1 cellular context compared by ENCODE assay signal in genomic region chr17:7523033-7523432, GRCh38.
TF ChIP-seq lines count a peak whose summit lies in the region.

No MANE protein-coding gene starts in this region.

TF ChIP-seq in IMR-90, 13 proteins besides CTCF, POLR2A, EP300 and RAD21:
- TF ChIP-seq CEBPB (IDR thresholded peaks at IDR 0.05; ENCODE audit: low read depth, low read length) (no peak), USF2 (IDR thresholded peaks at IDR 0.05; ENCODE audit: low read depth, low read length) (no peak)
